In the genomic region with DNA sequence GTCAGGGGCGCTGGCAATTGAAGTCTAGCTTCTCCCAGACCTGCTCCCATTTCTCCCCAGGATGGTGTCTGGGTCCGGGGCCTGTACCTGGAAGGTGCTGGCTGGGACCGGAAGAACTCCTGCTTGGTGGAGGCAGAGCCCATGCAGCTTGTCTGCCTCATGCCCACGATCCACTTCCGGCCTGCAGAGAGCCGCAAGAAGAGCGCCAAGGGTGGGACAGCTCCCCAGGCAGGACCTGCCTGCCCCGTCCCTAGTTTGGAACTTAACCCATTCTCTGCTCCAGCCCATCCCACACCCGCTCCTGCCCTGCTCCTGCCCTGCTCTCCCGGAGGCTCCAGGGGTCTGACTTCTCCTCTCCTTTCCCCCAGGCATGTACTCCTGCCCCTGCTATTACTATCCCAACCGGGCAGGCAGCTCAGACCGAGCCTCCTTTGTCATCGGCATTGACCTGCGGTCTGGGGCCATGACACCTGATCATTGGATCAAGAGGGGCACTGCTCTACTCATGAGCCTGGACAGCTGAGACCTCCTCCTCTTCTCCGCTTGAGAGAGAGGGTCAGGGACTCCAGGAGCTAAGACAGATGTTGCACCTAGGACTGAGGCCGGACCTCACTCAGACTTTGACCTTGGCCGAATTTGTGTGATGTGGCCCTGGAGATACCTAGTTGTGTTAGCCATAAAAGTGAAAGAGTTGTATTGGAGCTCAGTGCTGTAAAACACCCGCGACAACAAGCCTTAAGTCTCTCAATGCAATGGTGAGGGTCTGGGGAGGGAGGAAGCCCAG, we compare ENCODE assay signal across 1 cellular context.
TF ChIP-seq lines count a peak whose summit lies in the region.

No MANE protein-coding gene starts in this region.

TF ChIP-seq in HepG2, 621 proteins besides CTCF, POLR2A, EP300 and RAD21 (continued from another document and continues in another):
- TF ChIP-seq, protein P1, sequence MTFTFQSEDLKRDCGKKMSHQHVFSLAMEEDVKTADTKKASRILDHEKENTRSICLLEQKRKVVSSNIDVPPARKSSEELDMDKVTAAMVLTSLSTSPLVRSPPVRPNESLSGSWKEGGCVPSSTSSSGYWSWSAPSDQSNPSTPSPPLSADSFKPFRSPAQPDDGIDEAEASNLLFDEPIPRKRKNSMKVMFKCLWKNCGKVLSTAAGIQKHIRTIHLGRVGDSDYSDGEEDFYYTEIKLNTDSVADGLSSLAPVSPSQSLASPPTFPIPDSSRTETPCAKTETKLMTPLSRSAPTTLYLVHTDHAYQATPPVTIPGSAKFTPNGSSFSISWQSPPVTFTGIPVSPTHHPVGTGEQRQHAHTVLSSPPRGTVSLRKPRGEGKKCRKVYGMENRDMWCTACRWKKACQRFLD (CRISPR knock-in tag; IDR thresholded peaks at IDR 0.05; ENCODE audit: borderline replicate concordance), result no peak
- TF ChIP-seq SMYD3 (CRISPR knock-in tag; IDR thresholded peaks at IDR 0.05) (no peak), ZNF17 (CRISPR knock-in tag; IDR thresholded peaks at IDR 0.05) (no peak), KLF16 (CRISPR knock-in tag; IDR thresholded peaks at IDR 0.05) (no peak), MLLT10 (CRISPR knock-in tag; IDR thresholded peaks at IDR 0.05) (no peak), SP1 (IDR thresholded peaks at IDR 0.05) (no peak), SP1 (CRISPR knock-in tag; IDR thresholded peaks at IDR 0.05) (no peak), TBX2 (CRISPR knock-in tag; IDR thresholded peaks at IDR 0.05; ENCODE audit: borderline replicate concordance) (0 out of 2 replicates have a peak, but pooled peaks have one; percentile 29), ZNF569 (CRISPR knock-in tag; IDR thresholded peaks at IDR 0.05; ENCODE audit: borderline replicate concordance) (no peak), HOXA9 (CRISPR knock-in tag; IDR thresholded peaks at IDR 0.05; ENCODE audit: borderline replicate concordance) (no peak), ZBTB38 (CRISPR knock-in tag; IDR thresholded peaks at IDR 0.05) (0 out of 2 replicates have a peak, but pooled peaks have one; percentile 12), FOSL1 (CRISPR knock-in tag; IDR thresholded peaks at IDR 0.05; ENCODE audit: borderline replicate concordance) (no peak), FLYWCH1 (CRISPR knock-in tag; IDR thresholded peaks at IDR 0.05) (no peak), EED (CRISPR knock-in tag; IDR thresholded peaks at IDR 0.05) (peak; percentile 52; the same call in 1 of the 2 replicates), DNMT3B (CRISPR knock-in tag; conservative IDR thresholded peaks at IDR 0.05) (no peak), KDM4B (CRISPR knock-in tag; IDR thresholded peaks at IDR 0.05) (no peak), ATRX (CRISPR knock-in tag; IDR thresholded peaks at IDR 0.05; ENCODE audit: borderline replicate concordance) (no peak), ZFP1 (CRISPR knock-in tag; IDR thresholded peaks at IDR 0.05) (no peak), ZFP62 (CRISPR knock-in tag; IDR thresholded peaks at IDR 0.05) (no peak), ZNF451 (CRISPR knock-in tag; IDR thresholded peaks at IDR 0.05) (no peak), ZNF746 (CRISPR knock-in tag; IDR thresholded peaks at IDR 0.05) (no peak), GPN1 (CRISPR knock-in tag; IDR thresholded peaks at IDR 0.05; ENCODE audit: borderline replicate concordance) (no peak), TBP (CRISPR knock-in tag; IDR thresholded peaks at IDR 0.05) (no peak), PITX1 (CRISPR knock-in tag; IDR thresholded peaks at IDR 0.05) (0 out of 2 replicates have a peak, but pooled peaks have one; percentile 7), KLF9 (CRISPR knock-in tag; IDR thresholded peaks at IDR 0.05; ENCODE audit: low read depth) (no peak), KLF15 (CRISPR knock-in tag; IDR thresholded peaks at IDR 0.05; ENCODE audit: borderline replicate concordance) (no peak), ZNF333 (CRISPR knock-in tag; IDR thresholded peaks at IDR 0.05; ENCODE audit: borderline replicate concordance) (no peak), ZNF510 (CRISPR knock-in tag; IDR thresholded peaks at IDR 0.05; ENCODE audit: low read depth) (no peak), ELF1 (CRISPR knock-in tag; IDR thresholded peaks at IDR 0.05) (0 out of 2 replicates have a peak, but pooled peaks have one; percentile 8), RFX5 (IDR thresholded peaks at IDR 0.05; ENCODE audit: low read depth, low read length) (no peak), ZNF891 (CRISPR knock-in tag; IDR thresholded peaks at IDR 0.05) (0 out of 2 replicates have a peak, but pooled peaks have one; percentile 15), ZFP36 (IDR thresholded peaks at IDR 0.05; ENCODE audit: borderline replicate concordance, low read depth, low read length, partially characterized antibody) (no peak), HIVEP1 (CRISPR knock-in tag; IDR thresholded peaks at IDR 0.05) (peak; percentile 60; the same call in 1 of the 2 replicates), SRY (CRISPR knock-in tag; IDR thresholded peaks at IDR 0.05) (0 out of 2 replicates have a peak, but pooled peaks have one; percentile 51), ZNF556 (CRISPR knock-in tag; IDR thresholded peaks at IDR 0.05; ENCODE audit: borderline replicate concordance) (no peak), BCL6 (CRISPR knock-in tag; IDR thresholded peaks at IDR 0.05) (no peak), ZFP36L2 (CRISPR knock-in tag; IDR thresholded peaks at IDR 0.05) (no peak), POLR2AphosphoS5 (IDR thresholded peaks at IDR 0.05; ENCODE audit: low read depth, low read length) (0 out of 2 replicates have a peak, but pooled peaks have one; percentile 34), MYNN (CRISPR knock-in tag; IDR thresholded peaks at IDR 0.05; ENCODE audit: low read depth) (no peak), GFI1 (CRISPR knock-in tag; IDR thresholded peaks at IDR 0.05; ENCODE audit: borderline replicate concordance) (no peak), SIN3A (IDR thresholded peaks at IDR 0.05; ENCODE audit: borderline replicate concordance, low read depth, low read length) (no peak), ZNF605 (CRISPR knock-in tag; IDR thresholded peaks at IDR 0.05) (peak; percentile 22; the same call in 1 of the 2 replicates), ZNF3 (CRISPR knock-in tag; IDR thresholded peaks at IDR 0.05) (no peak), ZNF263 (CRISPR knock-in tag; IDR thresholded peaks at IDR 0.05) (0 out of 2 replicates have a peak, but pooled peaks have one; percentile 12)
- TF ChIP-seq, protein P2, sequence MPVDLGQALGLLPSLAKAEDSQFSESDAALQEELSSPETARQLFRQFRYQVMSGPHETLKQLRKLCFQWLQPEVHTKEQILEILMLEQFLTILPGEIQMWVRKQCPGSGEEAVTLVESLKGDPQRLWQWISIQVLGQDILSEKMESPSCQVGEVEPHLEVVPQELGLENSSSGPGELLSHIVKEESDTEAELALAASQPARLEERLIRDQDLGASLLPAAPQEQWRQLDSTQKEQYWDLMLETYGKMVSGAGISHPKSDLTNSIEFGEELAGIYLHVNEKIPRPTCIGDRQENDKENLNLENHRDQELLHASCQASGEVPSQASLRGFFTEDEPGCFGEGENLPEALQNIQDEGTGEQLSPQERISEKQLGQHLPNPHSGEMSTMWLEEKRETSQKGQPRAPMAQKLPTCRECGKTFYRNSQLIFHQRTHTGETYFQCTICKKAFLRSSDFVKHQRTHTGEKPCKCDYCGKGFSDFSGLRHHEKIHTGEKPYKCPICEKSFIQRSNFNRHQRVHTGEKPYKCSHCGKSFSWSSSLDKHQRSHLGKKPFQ (CRISPR knock-in tag; IDR thresholded peaks at IDR 0.05; ENCODE audit: insufficient replicate concordance), result no peak
- TF ChIP-seq, protein P3, sequence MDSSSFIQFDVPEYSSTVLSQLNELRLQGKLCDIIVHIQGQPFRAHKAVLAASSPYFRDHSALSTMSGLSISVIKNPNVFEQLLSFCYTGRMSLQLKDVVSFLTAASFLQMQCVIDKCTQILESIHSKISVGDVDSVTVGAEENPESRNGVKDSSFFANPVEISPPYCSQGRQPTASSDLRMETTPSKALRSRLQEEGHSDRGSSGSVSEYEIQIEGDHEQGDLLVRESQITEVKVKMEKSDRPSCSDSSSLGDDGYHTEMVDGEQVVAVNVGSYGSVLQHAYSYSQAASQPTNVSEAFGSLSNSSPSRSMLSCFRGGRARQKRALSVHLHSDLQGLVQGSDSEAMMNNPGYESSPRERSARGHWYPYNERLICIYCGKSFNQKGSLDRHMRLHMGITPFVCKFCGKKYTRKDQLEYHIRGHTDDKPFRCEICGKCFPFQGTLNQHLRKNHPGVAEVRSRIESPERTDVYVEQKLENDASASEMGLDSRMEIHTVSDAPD (CRISPR knock-in tag; IDR thresholded peaks at IDR 0.05), result no peak
- TF ChIP-seq, protein P4, sequence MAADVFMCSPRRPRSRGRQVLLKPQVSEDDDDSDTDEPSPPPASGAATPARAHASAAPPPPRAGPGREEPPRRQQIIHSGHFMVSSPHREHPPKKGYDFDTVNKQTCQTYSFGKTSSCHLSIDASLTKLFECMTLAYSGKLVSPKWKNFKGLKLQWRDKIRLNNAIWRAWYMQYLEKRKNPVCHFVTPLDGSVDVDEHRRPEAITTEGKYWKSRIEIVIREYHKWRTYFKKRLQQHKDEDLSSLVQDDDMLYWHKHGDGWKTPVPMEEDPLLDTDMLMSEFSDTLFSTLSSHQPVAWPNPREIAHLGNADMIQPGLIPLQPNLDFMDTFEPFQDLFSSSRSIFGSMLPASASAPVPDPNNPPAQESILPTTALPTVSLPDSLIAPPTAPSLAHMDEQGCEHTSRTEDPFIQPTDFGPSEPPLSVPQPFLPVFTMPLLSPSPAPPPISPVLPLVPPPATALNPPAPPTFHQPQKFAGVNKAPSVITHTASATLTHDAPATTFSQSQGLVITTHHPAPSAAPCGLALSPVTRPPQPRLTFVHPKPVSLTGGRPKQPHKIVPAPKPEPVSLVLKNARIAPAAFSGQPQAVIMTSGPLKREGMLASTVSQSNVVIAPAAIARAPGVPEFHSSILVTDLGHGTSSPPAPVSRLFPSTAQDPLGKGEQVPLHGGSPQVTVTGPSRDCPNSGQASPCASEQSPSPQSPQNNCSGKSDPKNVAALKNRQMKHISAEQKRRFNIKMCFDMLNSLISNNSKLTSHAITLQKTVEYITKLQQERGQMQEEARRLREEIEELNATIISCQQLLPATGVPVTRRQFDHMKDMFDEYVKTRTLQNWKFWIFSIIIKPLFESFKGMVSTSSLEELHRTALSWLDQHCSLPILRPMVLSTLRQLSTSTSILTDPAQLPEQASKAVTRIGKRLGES (CRISPR knock-in tag; IDR thresholded peaks at IDR 0.05; ENCODE audit: borderline replicate concordance), result no peak
- TF ChIP-seq, protein P5, sequence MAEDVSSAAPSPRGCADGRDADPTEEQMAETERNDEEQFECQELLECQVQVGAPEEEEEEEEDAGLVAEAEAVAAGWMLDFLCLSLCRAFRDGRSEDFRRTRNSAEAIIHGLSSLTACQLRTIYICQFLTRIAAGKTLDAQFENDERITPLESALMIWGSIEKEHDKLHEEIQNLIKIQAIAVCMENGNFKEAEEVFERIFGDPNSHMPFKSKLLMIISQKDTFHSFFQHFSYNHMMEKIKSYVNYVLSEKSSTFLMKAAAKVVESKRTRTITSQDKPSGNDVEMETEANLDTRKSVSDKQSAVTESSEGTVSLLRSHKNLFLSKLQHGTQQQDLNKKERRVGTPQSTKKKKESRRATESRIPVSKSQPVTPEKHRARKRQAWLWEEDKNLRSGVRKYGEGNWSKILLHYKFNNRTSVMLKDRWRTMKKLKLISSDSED (CRISPR knock-in tag; IDR thresholded peaks at IDR 0.05), result no peak
- TF ChIP-seq, protein P6, sequence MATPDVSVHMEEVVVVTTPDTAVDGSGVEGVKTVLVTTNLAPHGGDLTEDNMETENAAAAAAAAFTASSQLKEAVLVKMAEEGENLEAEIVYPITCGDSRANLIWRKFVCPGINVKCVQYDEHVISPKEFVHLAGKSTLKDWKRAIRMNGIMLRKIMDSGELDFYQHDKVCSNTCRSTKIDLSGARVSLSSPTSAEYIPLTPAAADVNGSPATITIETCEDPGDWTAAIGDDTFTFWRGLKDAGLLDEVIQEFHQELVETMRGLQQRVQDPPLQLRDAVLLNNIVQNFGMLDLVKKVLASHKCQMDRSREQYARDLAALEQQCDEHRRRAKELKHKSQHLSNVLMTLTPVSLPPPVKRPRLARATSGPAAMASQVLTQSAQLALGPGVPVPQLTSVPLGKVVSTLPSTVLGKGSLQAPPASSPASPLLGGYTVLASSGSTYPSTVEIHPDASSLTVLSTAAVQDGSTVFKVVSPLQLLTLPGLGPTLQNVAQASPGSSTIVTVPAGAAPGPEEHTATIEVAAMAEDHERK (CRISPR knock-in tag; IDR thresholded peaks at IDR 0.05; ENCODE audit: low read depth), result no peak
- TF ChIP-seq, protein P7, sequence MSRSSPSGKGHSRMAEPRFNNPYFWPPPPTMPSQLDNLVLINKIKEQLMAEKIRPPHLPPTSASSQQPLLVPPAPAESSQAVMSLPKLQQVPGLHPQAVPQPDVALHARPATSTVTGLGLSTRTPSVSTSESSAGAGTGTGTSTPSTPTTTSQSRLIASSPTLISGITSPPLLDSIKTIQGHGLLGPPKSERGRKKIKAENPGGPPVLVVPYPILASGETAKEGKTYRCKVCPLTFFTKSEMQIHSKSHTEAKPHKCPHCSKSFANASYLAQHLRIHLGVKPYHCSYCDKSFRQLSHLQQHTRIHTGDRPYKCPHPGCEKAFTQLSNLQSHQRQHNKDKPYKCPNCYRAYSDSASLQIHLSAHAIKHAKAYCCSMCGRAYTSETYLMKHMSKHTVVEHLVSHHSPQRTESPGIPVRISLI (CRISPR knock-in tag; IDR thresholded peaks at IDR 0.05; ENCODE audit: borderline replicate concordance), result no peak
- TF ChIP-seq, protein P8, sequence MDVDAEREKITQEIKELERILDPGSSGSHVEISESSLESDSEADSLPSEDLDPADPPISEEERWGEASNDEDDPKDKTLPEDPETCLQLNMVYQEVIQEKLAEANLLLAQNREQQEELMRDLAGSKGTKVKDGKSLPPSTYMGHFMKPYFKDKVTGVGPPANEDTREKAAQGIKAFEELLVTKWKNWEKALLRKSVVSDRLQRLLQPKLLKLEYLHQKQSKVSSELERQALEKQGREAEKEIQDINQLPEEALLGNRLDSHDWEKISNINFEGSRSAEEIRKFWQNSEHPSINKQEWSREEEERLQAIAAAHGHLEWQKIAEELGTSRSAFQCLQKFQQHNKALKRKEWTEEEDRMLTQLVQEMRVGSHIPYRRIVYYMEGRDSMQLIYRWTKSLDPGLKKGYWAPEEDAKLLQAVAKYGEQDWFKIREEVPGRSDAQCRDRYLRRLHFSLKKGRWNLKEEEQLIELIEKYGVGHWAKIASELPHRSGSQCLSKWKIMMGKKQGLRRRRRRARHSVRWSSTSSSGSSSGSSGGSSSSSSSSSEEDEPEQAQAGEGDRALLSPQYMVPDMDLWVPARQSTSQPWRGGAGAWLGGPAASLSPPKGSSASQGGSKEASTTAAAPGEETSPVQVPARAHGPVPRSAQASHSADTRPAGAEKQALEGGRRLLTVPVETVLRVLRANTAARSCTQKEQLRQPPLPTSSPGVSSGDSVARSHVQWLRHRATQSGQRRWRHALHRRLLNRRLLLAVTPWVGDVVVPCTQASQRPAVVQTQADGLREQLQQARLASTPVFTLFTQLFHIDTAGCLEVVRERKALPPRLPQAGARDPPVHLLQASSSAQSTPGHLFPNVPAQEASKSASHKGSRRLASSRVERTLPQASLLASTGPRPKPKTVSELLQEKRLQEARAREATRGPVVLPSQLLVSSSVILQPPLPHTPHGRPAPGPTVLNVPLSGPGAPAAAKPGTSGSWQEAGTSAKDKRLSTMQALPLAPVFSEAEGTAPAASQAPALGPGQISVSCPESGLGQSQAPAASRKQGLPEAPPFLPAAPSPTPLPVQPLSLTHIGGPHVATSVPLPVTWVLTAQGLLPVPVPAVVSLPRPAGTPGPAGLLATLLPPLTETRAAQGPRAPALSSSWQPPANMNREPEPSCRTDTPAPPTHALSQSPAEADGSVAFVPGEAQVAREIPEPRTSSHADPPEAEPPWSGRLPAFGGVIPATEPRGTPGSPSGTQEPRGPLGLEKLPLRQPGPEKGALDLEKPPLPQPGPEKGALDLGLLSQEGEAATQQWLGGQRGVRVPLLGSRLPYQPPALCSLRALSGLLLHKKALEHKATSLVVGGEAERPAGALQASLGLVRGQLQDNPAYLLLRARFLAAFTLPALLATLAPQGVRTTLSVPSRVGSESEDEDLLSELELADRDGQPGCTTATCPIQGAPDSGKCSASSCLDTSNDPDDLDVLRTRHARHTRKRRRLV (CRISPR knock-in tag; IDR thresholded peaks at IDR 0.05), result no peak
